Comparison of ENCODE assay signal across 1 cellular context in the genomic region with DNA sequence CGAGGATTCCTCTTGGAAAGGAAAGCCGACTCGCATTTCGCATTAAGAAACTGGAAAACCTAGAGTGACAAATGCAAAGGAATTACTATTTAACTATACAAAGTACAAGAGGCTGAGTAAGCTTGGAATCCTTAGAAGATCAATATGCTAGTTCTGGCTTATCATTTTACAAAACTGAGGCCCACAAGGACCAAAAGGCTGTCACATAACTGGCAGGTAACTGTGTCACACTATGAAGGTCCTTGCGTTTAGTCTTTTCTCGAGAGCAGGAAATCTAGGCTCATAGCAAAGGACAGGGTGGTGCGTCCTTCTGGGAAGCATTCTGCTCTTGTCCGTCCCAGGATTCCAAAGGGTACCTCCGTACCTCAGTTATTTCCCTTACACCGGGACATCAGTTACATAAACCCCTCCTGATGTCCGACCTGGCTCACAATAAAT.
TF ChIP-seq lines count a peak whose summit lies in the region.

No MANE protein-coding gene starts in this region.

TF ChIP-seq in GM12878, 131 proteins besides CTCF, POLR2A, EP300 and RAD21:
- peak; percentile 96; the same call in 1 of the 2 replicates for TF ChIP-seq WRNIP1 (IDR thresholded peaks at IDR 0.05; ENCODE audit: borderline replicate concordance, low read depth, low read length)
- no peak for TF ChIP-seq SMAD5 (IDR thresholded peaks at IDR 0.05; ENCODE audit: low read depth)
TF ChIP-seq in GM12878: peak in this region for 1.
